8 cellular contexts compared by ENCODE assay signal in the genomic region with DNA sequence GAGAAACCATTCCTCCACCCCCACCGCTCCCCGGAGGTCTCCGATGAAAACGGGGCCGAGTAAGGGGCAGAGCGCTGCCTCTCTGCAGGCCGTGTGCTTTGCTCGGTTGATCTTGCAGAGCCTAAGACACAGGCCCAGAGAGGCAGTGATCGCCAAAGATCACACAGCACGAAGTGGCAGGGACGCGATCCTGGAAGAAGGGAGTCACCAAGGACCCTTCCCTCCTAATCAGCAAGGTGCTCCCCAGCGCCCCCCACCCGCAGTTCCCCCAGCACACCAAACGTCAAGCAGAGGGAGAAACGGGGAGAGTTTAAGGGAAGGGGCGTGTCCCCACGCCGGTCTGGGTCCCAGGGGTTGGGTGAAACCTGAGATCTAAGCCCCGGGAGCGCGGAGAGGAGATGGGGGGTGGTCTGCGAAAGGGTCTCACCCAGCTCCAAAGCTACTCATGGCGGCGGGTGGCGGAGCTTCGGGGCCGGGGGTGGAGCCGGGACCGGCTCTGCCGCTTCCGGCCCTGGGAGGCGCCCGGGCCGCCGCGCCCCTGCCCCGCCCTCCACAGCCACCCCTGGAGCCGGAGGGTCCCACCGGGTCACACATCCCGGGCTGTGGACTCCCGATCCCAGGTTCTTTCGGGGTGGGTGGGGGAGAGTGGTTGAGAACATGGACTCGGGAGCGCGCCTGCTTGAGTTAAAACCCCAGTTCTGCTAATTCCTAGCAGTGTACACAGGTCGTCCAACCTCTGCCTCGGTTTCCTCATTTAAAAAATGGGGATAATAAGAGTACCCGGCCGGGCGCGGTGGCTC. TPM values are rescaled to one million over a fixed set of nuclear protein-coding genes. Genes with fewer than 3 reads are reported as not detected.
DNase-seq lines count a peak whose midpoint lies in the region; ATAC-seq and TF ChIP-seq lines count a peak whose summit lies in the region.

A gene with protein sequence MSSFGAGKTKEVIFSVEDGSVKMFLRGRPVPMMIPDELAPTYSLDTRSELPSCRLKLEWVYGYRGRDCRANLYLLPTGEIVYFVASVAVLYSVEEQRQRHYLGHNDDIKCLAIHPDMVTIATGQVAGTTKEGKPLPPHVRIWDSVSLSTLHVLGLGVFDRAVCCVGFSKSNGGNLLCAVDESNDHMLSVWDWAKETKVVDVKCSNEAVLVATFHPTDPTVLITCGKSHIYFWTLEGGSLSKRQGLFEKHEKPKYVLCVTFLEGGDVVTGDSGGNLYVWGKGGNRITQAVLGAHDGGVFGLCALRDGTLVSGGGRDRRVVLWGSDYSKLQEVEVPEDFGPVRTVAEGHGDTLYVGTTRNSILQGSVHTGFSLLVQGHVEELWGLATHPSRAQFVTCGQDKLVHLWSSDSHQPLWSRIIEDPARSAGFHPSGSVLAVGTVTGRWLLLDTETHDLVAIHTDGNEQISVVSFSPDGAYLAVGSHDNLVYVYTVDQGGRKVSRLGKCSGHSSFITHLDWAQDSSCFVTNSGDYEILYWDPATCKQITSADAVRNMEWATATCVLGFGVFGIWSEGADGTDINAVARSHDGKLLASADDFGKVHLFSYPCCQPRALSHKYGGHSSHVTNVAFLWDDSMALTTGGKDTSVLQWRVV (minus strand): TSS at position 468 of the 800 bp plus-strand sequence. CDS start 21 bp downstream, at position 447.

- peak within 1 kb of the TSS; percentile 81 for H3K18ac ChIP-seq in neuronal stem cell (ENCODE audit: low read length)

- peak within 1 kb of the TSS; percentile 29 for H3K23ac ChIP-seq in neuronal stem cell (ENCODE audit: low read depth, low read length, poor library complexity)

- H3K9me3 ChIP-seq in NT2/D1 (ENCODE audit: insufficient read depth, low read length) (no peaks in the 10 kb centered on the region), neuronal stem cell (replicated peaks in 1 of 2; ENCODE audit: control insufficient read depth in 2 of 2, insufficient read depth in 1 of 2, low read depth in 1 of 2, low read length in 2 of 2) (no peaks in the 10 kb centered on the region)

- H2BK120ac ChIP-seq in neuronal stem cell (ENCODE audit: low read depth, low read length): no peak within 1 kb of the TSS

- H3K4me1 ChIP-seq in NT2/D1 (ENCODE audit: insufficient read depth, insufficient read length) (peaks cover 5% of the 10 kb centered on the region), neuronal stem cell (ENCODE audit: control insufficient read depth in 2 of 2, insufficient read depth in 1 of 2, low read depth in 1 of 2, low read length in 2 of 2) (peaks cover 10 to 22% of the 10 kb centered on the region in 2 donors), urinary bladder (ENCODE audit: insufficient read depth) (no peaks in the 10 kb centered on the region)

- no peak for ATAC-seq in HG03280 (IDR thresholded peaks at IDR 0.05; ENCODE audit: unreplicated experiment)

- H3K36me3 ChIP-seq in NT2/D1 (ENCODE audit: insufficient read depth, insufficient read length, low read length) (no peaks in the 10 kb centered on the region), neuronal stem cell (replicated peaks in 1 of 2; ENCODE audit: control insufficient read depth in 2 of 2, insufficient read depth in 2 of 2, low read length in 2 of 2) (no peaks in the 10 kb centered on the region), urinary bladder (ENCODE audit: insufficient read depth) (no peaks in the 10 kb centered on the region)

- H2AFZ ChIP-seq in neuronal stem cell (ENCODE audit: low read length): peak within 1 kb of the TSS; percentile 81

- no peak within 1 kb of the TSS for H3K4ac ChIP-seq in neuronal stem cell (ENCODE audit: low read length)

- H3K27me3 ChIP-seq in NT2/D1 (ENCODE audit: insufficient read depth, insufficient read length): no peaks in the 10 kb centered on the region
- H3K27me3 ChIP-seq in neuronal stem cell (ENCODE audit: control insufficient read depth in 3 of 3, insufficient read depth in 3 of 3, low read depth in 1 of 3, low read length in 3 of 3): peaks cover 0 to 10% (median 10%) of the 10 kb centered on the region in 3 experiments

- no peak within 1 kb of the TSS for H2BK15ac ChIP-seq in neuronal stem cell (ENCODE audit: low read length)

- peak within 1 kb of the TSS; percentile 96 for H3K4me3 Mint-ChIP-seq in activated T-helper 1 cell treated with anti-CD3 and anti-CD28 coated beads, Interleukin-12 subunit alpha, Interleukin-12 subunit beta, Interleukin-2, Interleukin-4 antibody, amounts not matched to agents 30 ng/mL and 10 ng/mL and 1 ng/mL, durations not matched to agents 14 hours and 24 hours and 36 hours

- H2BK5ac ChIP-seq in neuronal stem cell (ENCODE audit: low read length): no peak within 1 kb of the TSS

- H3K4me3 ChIP-seq in NT2/D1 (ENCODE audit: insufficient read length, low read depth): peak within 1 kb of the TSS; percentile 52
- H3K4me3 ChIP-seq in fibroblast of the aortic adventitia (ENCODE audit: low read depth, low read length): peak within 1 kb of the TSS; percentile 77
- peak within 1 kb of the TSS; percentile 21 to 77 for H3K4me3 ChIP-seq in neuronal stem cell (ENCODE audit: low read length in 2 of 2)
- peak within 1 kb of the TSS; percentile 44 for H3K4me3 ChIP-seq in urinary bladder (ENCODE audit: low read depth, low read length)

- intact Hi-C loops in activated T-helper 1 cell treated with anti-CD3 and anti-CD28 coated beads, Interleukin-12 subunit alpha, Interleukin-12 subunit beta, Interleukin-2, Interleukin-4 antibody, amounts not matched to agents 30 ng/mL and 10 ng/mL and 1 ng/mL, durations not matched to agents 14 hours and 24 hours and 36 hours (cut with micrococcal nuclease): no loop called here

- peak within 1 kb of the TSS; percentile 89 for H3K4me2 ChIP-seq in neuronal stem cell (ENCODE audit: insufficient read depth, low read length, poor library complexity, severe bottlenecking)

- no peak within 1 kb of the TSS for H2BK12ac ChIP-seq in neuronal stem cell (ENCODE audit: low read length)

- H3K27ac Mint-ChIP-seq in activated T-helper 1 cell treated with anti-CD3 and anti-CD28 coated beads, Interleukin-12 subunit alpha, Interleukin-12 subunit beta, Interleukin-2, Interleukin-4 antibody, amounts not matched to agents 30 ng/mL and 10 ng/mL and 1 ng/mL, durations not matched to agents 14 hours and 24 hours and 36 hours: peak within 1 kb of the TSS; percentile 93

- H3K36me3 Mint-ChIP-seq in activated T-helper 1 cell treated with anti-CD3 and anti-CD28 coated beads, Interleukin-12 subunit alpha, Interleukin-12 subunit beta, Interleukin-2, Interleukin-4 antibody, amounts not matched to agents 30 ng/mL and 10 ng/mL and 1 ng/mL, durations not matched to agents 14 hours and 24 hours and 36 hours (ENCODE audit: low read depth): peaks cover 18% of the 10 kb centered on the region

- H3K27me3 Mint-ChIP-seq in activated T-helper 1 cell treated with anti-CD3 and anti-CD28 coated beads, Interleukin-12 subunit alpha, Interleukin-12 subunit beta, Interleukin-2, Interleukin-4 antibody, amounts not matched to agents 30 ng/mL and 10 ng/mL and 1 ng/mL, durations not matched to agents 14 hours and 24 hours and 36 hours (ENCODE audit: insufficient read depth): no peaks in the 10 kb centered on the region

- H4K8ac ChIP-seq in neuronal stem cell (ENCODE audit: low read depth, low read length): no peak within 1 kb of the TSS

- no peak within 1 kb of the TSS for H4K91ac ChIP-seq in neuronal stem cell (ENCODE audit: low read depth, low read length, poor library complexity)

- no peaks in the 10 kb centered on the region for H3K9me3 Mint-ChIP-seq in activated T-helper 1 cell treated with anti-CD3 and anti-CD28 coated beads, Interleukin-12 subunit alpha, Interleukin-12 subunit beta, Interleukin-2, Interleukin-4 antibody, amounts not matched to agents 30 ng/mL and 10 ng/mL and 1 ng/mL, durations not matched to agents 14 hours and 24 hours and 36 hours

- H3K9ac ChIP-seq in NT2/D1 (ENCODE audit: insufficient read length, low read depth) (peak within 1 kb of the TSS; percentile 76), neuronal stem cell (ENCODE audit: low read depth, low read length, poor library complexity) (peak within 1 kb of the TSS; percentile 82)

- peak; percentile 33 for TF ChIP-seq CTCF in fibroblast of the aortic adventitia (IDR thresholded peaks at IDR 0.05; ENCODE audit: insufficient read depth, low read length)

- H3K27ac ChIP-seq in neuronal stem cell (replicated peaks; ENCODE audit: low read length) (peak within 1 kb of the TSS; percentile 46), urinary bladder (ENCODE audit: low read depth) (no peak within 1 kb of the TSS)

- whole genome bisulfite sequencing in neuronal stem cell (ENCODE audit: extremely low coverage in 2 of 2, insufficient read length in 2 of 2, insufficient replicate concordance in 1 of 2), 2 donors: no CpG with 5 or more reads among the region's 52 CpGs
- 3% methylated on average over 52 of the region's 52 CpGs for WGBS in urinary bladder

- no peaks in the 10 kb centered on the region for H3K79me1 ChIP-seq in neuronal stem cell (ENCODE audit: low read depth, low read length)

- H3K4me1 Mint-ChIP-seq in activated T-helper 1 cell treated with anti-CD3 and anti-CD28 coated beads, Interleukin-12 subunit alpha, Interleukin-12 subunit beta, Interleukin-2, Interleukin-4 antibody, amounts not matched to agents 30 ng/mL and 10 ng/mL and 1 ng/mL, durations not matched to agents 14 hours and 24 hours and 36 hours (ENCODE audit: low read depth): peaks cover 32% of the 10 kb centered on the region

- H2AK5ac ChIP-seq in neuronal stem cell (ENCODE audit: low read depth, low read length): peak within 1 kb of the TSS; percentile 20

- H3K14ac ChIP-seq in neuronal stem cell (ENCODE audit: low read length): no peak within 1 kb of the TSS

- peak; percentile 46 for DNase-seq in NK-92 treated with Interleukin-12 subunit alpha and Interleukin-12 subunit beta, amount 100 ng/mL, for 24 hours (lab: John Stamatoyannopoulos, UW)
- DNase-seq in NK-92 (lab: John Stamatoyannopoulos, UW; ENCODE audit: unreplicated experiment) (no peak), NT2/D1 (ENCODE audit: low read depth, low spot score) (no peak), fibroblast of the aortic adventitia (ENCODE audit: low read depth) (no peak), neuronal stem cell (ENCODE audit: low spot score) (peak; percentile 81)
- DNase-seq in activated T-helper 1 cell treated with anti-CD3 and anti-CD28 coated beads, Interleukin-12 subunit alpha, Interleukin-12 subunit beta, Interleukin-2, Interleukin-4 antibody, amounts not matched to agents 30 ng/mL and 10 ng/mL and 1 ng/mL, durations not matched to agents 14 hours and 24 hours and 36 hours (ENCODE audit: low spot score): peak; percentile 62

RNA-seq across cellular contexts. Expression of the gene that starts here (rescaled TPM):
- 148 and 152 TPM in 2 replicates for total RNA-seq in activated T-helper 1 cell treated with anti-CD3 and anti-CD28 coated beads, Interleukin-12 subunit alpha, Interleukin-12 subunit beta, Interleukin-2, Interleukin-4 antibody, amounts not matched to agents 30 ng/mL and 10 ng/mL and 1 ng/mL, durations not matched to agents 14 hours and 24 hours and 36 hours
- total RNA-seq in fibroblast of the aortic adventitia (ENCODE audit: low replicate concordance) (9.9 and 23.4 TPM in 2 replicates), urinary bladder (16.9 TPM)
- 8.1 TPM for polyA plus RNA-seq in neuronal stem cell (2013, experiment 1 of 2)
- 8.1 TPM for polyA plus RNA-seq in neuronal stem cell (2013, experiment 2 of 2)
- 41.2 TPM for polyA plus RNA-seq in urinary bladder

Comparison
In these comparisons a context has a peak if more than half of its experiments do, and no peak if none do; other contexts are left out.
1. DNase-seq: peak in NK-92 treated with Interleukin-12 subunit alpha and Interleukin-12 subunit beta, amount 100 ng/mL, for 24 hours (single experiment), activated T-helper 1 cell treated with anti-CD3 and anti-CD28 coated beads, Interleukin-12 subunit alpha, Interleukin-12 subunit beta, Interleukin-2, Interleukin-4 antibody, amounts not matched to agents 30 ng/mL and 10 ng/mL and 1 ng/mL, durations not matched to agents 14 hours and 24 hours and 36 hours (single experiment) and neuronal stem cell (single experiment); none in NK-92 (single experiment), NT2/D1 (single experiment) and fibroblast of the aortic adventitia (single experiment).
2. Peak in every context shown above with its lines, with median percentiles within 50 percentile points of each other: H3K4me3 ChIP-seq.